In the genomic region with DNA sequence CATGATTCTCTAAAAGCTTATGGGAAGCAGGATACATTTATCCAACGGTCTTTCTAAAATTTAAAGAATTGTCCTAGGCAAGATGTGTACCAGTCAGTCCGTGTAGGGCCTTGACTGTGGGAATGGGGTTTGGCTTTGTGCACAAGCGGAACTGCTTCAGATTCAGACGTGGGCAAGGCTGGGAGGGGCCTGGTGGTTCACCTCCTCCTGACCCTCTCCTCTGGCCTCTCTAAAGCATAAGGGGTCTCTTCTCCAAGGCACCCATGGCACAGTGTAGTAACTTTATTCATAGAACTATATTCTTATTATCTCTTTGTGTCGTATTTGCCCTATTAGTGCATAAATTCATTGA, we compare ENCODE assay signal across 21 cellular contexts.
"Had no signal": no experiment of that assay in that cellular context is flagged by ENCODE, and none has a peak within 500 bp of the region (broad histone marks: within the 10 kb centered on the region; RNA-seq: fewer than 3 reads in every experiment).

No MANE protein-coding gene starts in this region.

- H3K4me3 ChIP-seq: coronary artery, dorsolateral prefrontal cortex, heart left ventricle, psoas muscle, right lobe of liver, testis, tibial nerve had no signal

- H3K27me3 Mint-ChIP-seq: stimulated activated naive CD8-positive, alpha-beta T cell treated with anti-CD3 and anti-CD28 coated beads, Interleukin-15, amount 100 ng/mL, for 72 hours had no signal

- FAIRE-seq: endometrium, frontal cortex, islet of Langerhans had no signal

- DNase-seq: dorsolateral prefrontal cortex; effector CD8-positive, alpha-beta T cell; heart left ventricle; hypothalamus; mesendoderm; naive B cell; psoas muscle; retina; right lobe of liver; stimulated activated CD4-positive, alpha-beta T cell treated with anti-CD3 and anti-CD28 coated beads, Interleukin-4, amount 100 ng/mL, for 24 hours; stimulated activated naive B cell treated with anti-CD40 and anti-IgM and Interleukin-4, amounts not matched to agents 10 μg/mL and 1 μg/mL and 100 μg/mL, for 72 hours; stimulated activated naive CD8-positive, alpha-beta T cell treated with anti-CD3 and anti-CD28 coated beads, Interleukin-15, amount 100 ng/mL, for 72 hours; testis had no signal

- H3K4me1 Mint-ChIP-seq: naive B cell; stimulated activated naive B cell treated with anti-CD40 and anti-IgM and Interleukin-4, amounts not matched to agents 10 μg/mL and 1 μg/mL and 100 μg/mL, for 72 hours; stimulated activated naive CD8-positive, alpha-beta T cell treated with anti-CD3 and anti-CD28 coated beads, Interleukin-15, amount 100 ng/mL, for 72 hours had no signal

- H3K4me3 Mint-ChIP-seq: naive B cell; nephron; stimulated activated naive B cell treated with anti-CD40 and anti-IgM and Interleukin-4, amounts not matched to agents 10 μg/mL and 1 μg/mL and 100 μg/mL, for 72 hours; stimulated activated naive CD8-positive, alpha-beta T cell treated with anti-CD3 and anti-CD28 coated beads, Interleukin-15, amount 100 ng/mL, for 72 hours had no signal

- H3K36me3 Mint-ChIP-seq: naive B cell; stimulated activated naive B cell treated with anti-CD40 and anti-IgM and Interleukin-4, amounts not matched to agents 10 μg/mL and 1 μg/mL and 100 μg/mL, for 72 hours had no signal

- ATAC-seq: esophagus mucosa; heart left ventricle; psoas muscle; right lobe of liver; stimulated activated naive B cell treated with anti-CD40 and anti-IgM and Interleukin-4, amounts not matched to agents 10 μg/mL and 1 μg/mL and 100 μg/mL, for 72 hours; stimulated activated naive CD8-positive, alpha-beta T cell treated with anti-CD3 and anti-CD28 coated beads, Interleukin-15, amount 100 ng/mL, for 72 hours had no signal

- H3K27me3 ChIP-seq: dorsolateral prefrontal cortex, heart left ventricle, neutrophil, right lobe of liver, testis, tibial nerve had no signal

- H3K27ac Mint-ChIP-seq: stimulated activated naive B cell treated with anti-CD40 and anti-IgM and Interleukin-4, amounts not matched to agents 10 μg/mL and 1 μg/mL and 100 μg/mL, for 72 hours had no signal

- H3K9me3 Mint-ChIP-seq: nephron; stimulated activated naive B cell treated with anti-CD40 and anti-IgM and Interleukin-4, amounts not matched to agents 10 μg/mL and 1 μg/mL and 100 μg/mL, for 72 hours; stimulated activated naive CD8-positive, alpha-beta T cell treated with anti-CD3 and anti-CD28 coated beads, Interleukin-15, amount 100 ng/mL, for 72 hours had no signal

- H3K9me3 ChIP-seq: heart left ventricle, neutrophil, psoas muscle, right lobe of liver, testis, tibial nerve had no signal

- H3K36me3 ChIP-seq: heart left ventricle, neutrophil, right lobe of liver, tibial nerve had no signal

- H3K27ac ChIP-seq: coronary artery, dorsolateral prefrontal cortex, heart left ventricle, neutrophil, psoas muscle, right lobe of liver, testis, tibial nerve had no signal

- H3K4me1 ChIP-seq: heart left ventricle, psoas muscle, right lobe of liver, testis, tibial nerve had no signal
